ENCODE assay signal across 8 cellular contexts in the genomic region with DNA sequence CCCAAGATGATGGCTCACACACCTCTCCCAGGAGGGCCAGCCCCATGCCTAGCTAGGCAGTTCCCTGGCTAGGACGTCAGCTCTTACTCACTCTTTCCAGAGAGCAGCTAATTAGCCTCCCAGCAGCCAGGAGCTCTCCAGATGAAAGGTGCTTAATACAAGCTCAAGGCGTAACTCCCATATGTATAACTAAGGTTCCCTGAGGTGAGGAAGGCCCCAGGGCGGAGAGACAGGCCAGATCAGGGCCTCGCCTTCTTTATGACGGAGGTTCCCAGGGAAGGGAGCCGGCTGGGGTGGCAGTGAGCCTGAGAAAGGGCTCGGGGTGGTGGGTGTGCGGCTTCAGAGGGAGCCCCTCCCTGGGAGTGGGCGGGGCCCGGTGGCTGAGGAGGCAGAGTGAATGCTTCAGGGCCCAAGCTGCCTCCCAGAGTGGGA. TPM values are rescaled to one million over a fixed set of nuclear protein-coding genes. Genes with fewer than 3 reads are reported as not detected.
DNase-seq lines count a peak whose midpoint lies in the region; ATAC-seq, FAIRE-seq and TF ChIP-seq lines count a peak whose summit lies in the region.

No MANE protein-coding gene starts in this region.

- DNase-seq in G401 (ENCODE audit: low spot score): peak; percentile 25
- DNase-seq in RCC 7860 (ENCODE audit: low spot score): peak; percentile 63
- DNase-seq in effector memory CD8-positive, alpha-beta T cell: no peak
- no peak for DNase-seq in osteocyte (ENCODE audit: extremely low spot score, unreplicated experiment)
- no peak for DNase-seq in Ammon's horn (ENCODE audit: low spot score)
- DNase-seq in putamen (ENCODE audit: low spot score): no peak

- peaks cover 29% of the 10 kb centered on the region for H3K36me3 Mint-ChIP-seq in effector memory CD8-positive, alpha-beta T cell (ENCODE audit: insufficient read depth)
- no peaks in the 10 kb centered on the region for H3K36me3 Mint-ChIP-seq in osteocyte (ENCODE audit: unreplicated experiment)

- H3K4me1 Mint-ChIP-seq in effector memory CD8-positive, alpha-beta T cell (ENCODE audit: low read depth in 2 of 2): peaks cover 37 to 48% of the 10 kb centered on the region in 2 donors
- peaks cover 42% of the 10 kb centered on the region for H3K4me1 Mint-ChIP-seq in osteocyte (ENCODE audit: unreplicated experiment)

- no peak for FAIRE-seq in RCC 7860 (lab: Jason Lieb, UNC)

- TF ChIP-seq CTCF in osteocyte (IDR thresholded peaks at IDR 0.05): no peak

- no peak for ATAC-seq in effector memory CD8-positive, alpha-beta T cell (replicated peaks)
- no peak for ATAC-seq in GM21390 (IDR thresholded peaks at IDR 0.05; ENCODE audit: unreplicated experiment)
- ATAC-seq in HG02642 (IDR thresholded peaks at IDR 0.05; ENCODE audit: poor library complexity, unreplicated experiment): no peak

- peak overlapping the region; percentile 35 to 56 for H3K4me3 Mint-ChIP-seq in effector memory CD8-positive, alpha-beta T cell
- H3K4me3 Mint-ChIP-seq in osteocyte (ENCODE audit: unreplicated experiment): no peak overlapping the region

- peak overlapping the region; percentile 53 to 89 for H3K27ac Mint-ChIP-seq in effector memory CD8-positive, alpha-beta T cell
- peak overlapping the region; percentile 54 for H3K27ac Mint-ChIP-seq in osteocyte (ENCODE audit: unreplicated experiment)

- in situ Hi-C loops in G401 (cut with HindIII; ENCODE audit: low sequenced_read_pairs): no loop called here

- no peaks in the 10 kb centered on the region for H3K27me3 Mint-ChIP-seq in effector memory CD8-positive, alpha-beta T cell
- no peaks in the 10 kb centered on the region for H3K27me3 Mint-ChIP-seq in osteocyte (ENCODE audit: unreplicated experiment)

- H3K9me3 Mint-ChIP-seq in effector memory CD8-positive, alpha-beta T cell: no peaks in the 10 kb centered on the region
- H3K9me3 Mint-ChIP-seq in osteocyte (ENCODE audit: unreplicated experiment): no peaks in the 10 kb centered on the region

RNA-seq across cellular contexts. Expression of gene ZFP36L1, which starts 26.4 kb away (rescaled TPM):
- 7.8 and 28.6 TPM in 2 replicates for total RNA-seq in G401 (2014; rRNA removed; shearing (Covaris generic))
- 311 and 352 TPM in 2 replicates for total RNA-seq in osteocyte

Comparison
In these comparisons a context has a peak if more than half of its experiments do, and no peak if none do; other contexts are left out.
1. DNase-seq: peak in G401 (single experiment) and RCC 7860 (single experiment); none in effector memory CD8-positive, alpha-beta T cell (0 of 3), osteocyte (single experiment), Ammon's horn (single experiment) and putamen (single experiment).
2. RNA of gene ZFP36L1, which starts 26.4 kb away (total RNA-seq): 311 to 352 TPM in osteocyte; 7.8 to 28.6 TPM in G401; every median in the first group is over 10 times any median in the second.